17 cellular contexts compared by ENCODE assay signal in the genomic region with DNA sequence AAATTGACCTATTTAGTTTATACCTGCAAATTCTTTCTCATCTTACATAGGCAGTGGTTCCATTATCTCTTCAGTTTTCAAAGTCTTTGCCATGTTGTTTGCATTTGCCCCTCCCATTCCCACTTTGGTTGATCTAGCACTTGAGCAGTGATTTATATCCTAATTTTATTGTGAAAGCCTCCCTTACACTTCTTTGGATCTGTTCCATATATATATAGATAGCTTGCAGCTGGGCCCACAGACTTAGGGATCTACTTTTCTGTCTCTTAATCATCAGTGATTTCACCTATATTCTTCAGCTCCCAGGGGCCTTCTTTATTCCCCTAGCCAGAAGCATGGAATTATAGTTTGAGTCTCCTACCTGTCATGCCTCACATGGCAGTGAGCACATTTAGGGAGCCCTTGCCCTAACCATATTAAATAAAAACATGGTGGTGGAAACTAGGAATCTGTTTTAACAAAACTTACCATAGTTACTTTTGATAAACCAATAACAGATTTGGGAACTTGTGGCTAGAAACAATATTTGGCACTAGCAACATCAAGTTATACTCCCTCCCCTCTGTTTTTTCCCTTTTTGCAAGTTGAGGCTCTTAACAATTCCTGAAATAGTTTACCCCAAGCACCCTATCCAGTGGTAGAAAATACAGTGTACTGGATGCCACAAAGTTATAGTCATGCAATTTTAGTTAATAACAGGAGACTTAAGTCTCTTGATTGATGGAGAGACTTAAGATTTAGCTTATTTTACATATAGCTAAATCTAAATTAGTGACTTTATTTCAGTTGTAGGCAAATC. TPM values are rescaled to one million over a fixed set of nuclear protein-coding genes. Genes with fewer than 3 reads are reported as not detected.
DNase-seq lines count a peak whose midpoint lies in the region; ATAC-seq and TF ChIP-seq lines count a peak whose summit lies in the region.
"Had no signal": no experiment of that assay in that cellular context is flagged by ENCODE, and none has a peak within 500 bp of the region (broad histone marks: within the 10 kb centered on the region; RNA-seq: fewer than 3 reads in every experiment).

No MANE protein-coding gene starts in this region.

- H3K27ac ChIP-seq in GM23248 (no peak overlapping the region), SU-DHL-6 (ENCODE audit: low read depth, low read length) (0 out of 2 replicates have a peak overlapping the region, but pooled peaks have one; percentile 16)
- H3K27ac ChIP-seq: psoas muscle, thyroid gland had no signal

- peak overlapping the region in 4 of 6 donors; percentile 0 to 59 (median 18) for H3K27ac Mint-ChIP-seq in immature natural killer cell
- no peak overlapping the region for H3K27ac Mint-ChIP-seq in activated CD8-positive, alpha-beta T cell treated with anti-CD3 and anti-CD28 coated beads, Interleukin-2, amount 10 ng/mL, durations not matched to agents 7 days and 5 days
- H3K27ac Mint-ChIP-seq: T-helper 1 cell treated with Interleukin-12 subunit alpha and Interleukin-12 subunit beta and Interleukin-4 antibody, amounts not matched to agents 30 μg/mL and 1 μg/mL, for 36 hours had no signal

- H3K9me3 Mint-ChIP-seq in immature natural killer cell = no peaks in the 10 kb centered on the region
- no peaks in the 10 kb centered on the region for H3K9me3 Mint-ChIP-seq in activated CD8-positive, alpha-beta T cell treated with anti-CD3 and anti-CD28 coated beads, Interleukin-2, amount 10 ng/mL, durations not matched to agents 7 days and 5 days (ENCODE audit: insufficient read depth)
- H3K9me3 Mint-ChIP-seq: T-helper 1 cell treated with Interleukin-12 subunit alpha and Interleukin-12 subunit beta and Interleukin-4 antibody, amounts not matched to agents 30 μg/mL and 1 μg/mL, for 36 hours had no signal

- peaks cover 31% of the 10 kb centered on the region for H3K4me1 ChIP-seq in GM23248 (ENCODE audit: insufficient read depth)

- H2AFZ ChIP-seq in GM23248 (no peak overlapping the region), SU-DHL-6 (ENCODE audit: low read depth, low read length, severe bottlenecking) (no peak overlapping the region)

- peak; percentile 6 for DNase-seq in AG08395 (ENCODE audit: low spot score)
- DNase-seq in GM23248 = no peak
- DNase-seq in immature natural killer cell = no peak
- DNase-seq in NOMO-1 treated with DMSO at 0.1 percent for 48 hours (lab: John Stamatoyannopoulos, UW; ENCODE audit: unreplicated experiment) = no peak
- no peak for DNase-seq in RKO (ENCODE audit: low spot score)
- DNase-seq in activated CD8-positive, alpha-beta T cell treated with anti-CD3 and anti-CD28 coated beads, Interleukin-2, amount 10 ng/mL, durations not matched to agents 7 days and 5 days = no peak
- DNase-seq: activated CD4-positive, alpha-beta T cell treated with anti-CD3 and anti-CD28 coated beads for 1 hour; amniotic stem cell; dermis blood vessel endothelial cell; DMS79 treated with DMSO at 0.1 percent for 48 hours; psoas muscle; thyroid gland had no signal

- TF ChIP-seq CTCF in SU-DHL-6 (IDR thresholded peaks at IDR 0.05; ENCODE audit: insufficient read depth, low read length, poor library complexity, severe bottlenecking) = no peak

- in situ Hi-C loops in GM23248 (cut with MboI) = no loop called here

- H3K9me3 ChIP-seq in GM23248 (ENCODE audit: low read depth) (no peaks in the 10 kb centered on the region), SU-DHL-6 (ENCODE audit: insufficient read depth, low read length) (no peaks in the 10 kb centered on the region)
- H3K9me3 ChIP-seq: psoas muscle, thyroid gland had no signal

- no peak for ATAC-seq in GM18867 (IDR thresholded peaks at IDR 0.05; ENCODE audit: unreplicated experiment)
- ATAC-seq in activated CD8-positive, alpha-beta T cell treated with anti-CD3 and anti-CD28 coated beads, Interleukin-2, amount 10 ng/mL, durations not matched to agents 7 days and 5 days = no peak
- ATAC-seq: Panc1 had no signal

- no peaks in the 10 kb centered on the region for H3K36me3 Mint-ChIP-seq in immature natural killer cell
- peaks cover 16% of the 10 kb centered on the region for H3K36me3 Mint-ChIP-seq in activated CD8-positive, alpha-beta T cell treated with anti-CD3 and anti-CD28 coated beads, Interleukin-2, amount 10 ng/mL, durations not matched to agents 7 days and 5 days (ENCODE audit: low read depth)

- POLR2A ChIA-PET in activated CD8-positive, alpha-beta T cell treated with anti-CD3 and anti-CD28 coated beads, Interleukin-2, amount 10 ng/mL, durations not matched to agents 7 days and 5 days (lab: Charles Lee) = no interaction called here

- H3K27me3 Mint-ChIP-seq in immature natural killer cell (ENCODE audit: low read depth in 3 of 3) = no peaks in the 10 kb centered on the region
- H3K27me3 Mint-ChIP-seq in activated CD8-positive, alpha-beta T cell treated with anti-CD3 and anti-CD28 coated beads, Interleukin-2, amount 10 ng/mL, durations not matched to agents 7 days and 5 days (ENCODE audit: low read depth) = no peaks in the 10 kb centered on the region

- H3K9ac ChIP-seq in GM23248 (no peak overlapping the region), SU-DHL-6 (ENCODE audit: low read length) (no peak overlapping the region)

- H3K79me2 ChIP-seq in GM23248 (ENCODE audit: insufficient read depth) (peaks cover 98% of the 10 kb centered on the region), SU-DHL-6 (ENCODE audit: insufficient read depth, low read length) (peaks cover 86% of the 10 kb centered on the region)

- H3F3A ChIP-seq in GM23248 (ENCODE audit: insufficient read depth) (peaks cover 16% of the 10 kb centered on the region; the same call in 1 of the 2 replicates), SU-DHL-6 (ENCODE audit: insufficient read depth) (peaks cover 15% of the 10 kb centered on the region; the same call in 1 of the 2 replicates)

- H3K36me3 ChIP-seq in GM23248 (ENCODE audit: low read depth) (no peaks in the 10 kb centered on the region), SU-DHL-6 (ENCODE audit: low read length) (peaks cover 13% of the 10 kb centered on the region)
- H3K36me3 ChIP-seq: thyroid gland had no signal

- CTCF ChIA-PET in activated CD8-positive, alpha-beta T cell treated with anti-CD3 and anti-CD28 coated beads, Interleukin-2, amount 10 ng/mL, durations not matched to agents 7 days and 5 days (lab: Charles Lee) = interaction anchor here (0.9 to 1.7 kb wide), 2 partner anchors 9 to 42 kb away, joined by 4 to 6 read pairs; no protein-coding TSS in a partner anchor

- H3K4me2 ChIP-seq in GM23248 (ENCODE audit: unreplicated experiment) (peak overlapping the region; percentile 23), SU-DHL-6 (ENCODE audit: low read depth, low read length, poor library complexity, severe bottlenecking) (no peak overlapping the region)

- H3K9me2 ChIP-seq in GM23248 (ENCODE audit: insufficient read depth) = no peaks in the 10 kb centered on the region
- no peaks in the 10 kb centered on the region for H3K9me2 ChIP-seq in SU-DHL-6 (replicated peaks; ENCODE audit: insufficient read depth, low read length)

- H3K4me3 ChIP-seq in GM23248 (no peak overlapping the region), SU-DHL-6 (ENCODE audit: insufficient read depth, low read length, poor library complexity, severe bottlenecking) (no peak overlapping the region)
- H3K4me3 ChIP-seq: GM12878, psoas muscle, thyroid gland had no signal

- H4K20me1 ChIP-seq in GM23248 (ENCODE audit: insufficient read depth) (peaks cover 29% of the 10 kb centered on the region), SU-DHL-6 (ENCODE audit: low read depth, low read length) (peaks cover 1% of the 10 kb centered on the region; the same call in 1 of the 2 replicates)

- H3K4me3 Mint-ChIP-seq in immature natural killer cell = no peak overlapping the region
- no peak overlapping the region for H3K4me3 Mint-ChIP-seq in activated CD8-positive, alpha-beta T cell treated with anti-CD3 and anti-CD28 coated beads, Interleukin-2, amount 10 ng/mL, durations not matched to agents 7 days and 5 days
- H3K4me3 Mint-ChIP-seq: T-helper 1 cell treated with Interleukin-12 subunit alpha and Interleukin-12 subunit beta and Interleukin-4 antibody, amounts not matched to agents 30 μg/mL and 1 μg/mL, for 36 hours had no signal

- no peaks in the 10 kb centered on the region for H3K27me3 ChIP-seq in GM23248 (replicated peaks; ENCODE audit: insufficient read depth)
- no peaks in the 10 kb centered on the region for H3K27me3 ChIP-seq in SU-DHL-6 (ENCODE audit: low read length)
- H3K27me3 ChIP-seq: thyroid gland had no signal

- peaks cover 56 to 67% of the 10 kb centered on the region in 2 donors for H3K4me1 Mint-ChIP-seq in immature natural killer cell
- peaks cover 25% of the 10 kb centered on the region for H3K4me1 Mint-ChIP-seq in activated CD8-positive, alpha-beta T cell treated with anti-CD3 and anti-CD28 coated beads, Interleukin-2, amount 10 ng/mL, durations not matched to agents 7 days and 5 days (ENCODE audit: low read depth)

RNA-seq across cellular contexts. Expression of a gene that starts 41.7 kb away (rescaled TPM):
- total RNA-seq in GM23248 (2014; rRNA removed; shearing (Covaris generic)) = 24.5 and 42.1 TPM in 2 replicates
- polyA plus RNA-seq in GM23248 (2016; fragmentation: Nextera tagmentation; extraction: Ambion mirVana) = 29.5 and 31.1 TPM in 2 replicates
- 10 to 100 TPM in 1 of 3 donors, 1 to 10 TPM in 2; 5.8 to 24.3 (median 8.0) TPM for polyA plus RNA-seq in immature natural killer cell
- 100 to 1,000 TPM; 110 to 119 TPM for total RNA-seq in activated CD8-positive, alpha-beta T cell treated with anti-CD3 and anti-CD28 coated beads, Interleukin-2, amount 10 ng/mL, durations not matched to agents 7 days and 5 days
